ENCODE assay signal across 22 cellular contexts in genomic region chr11:70868341-70868885, GRCh38.
A peak's percentile ranks its signal among the peaks of the same experiment; 100 is the strongest.
DNase-seq lines count a peak whose midpoint lies in the region; ATAC-seq, FAIRE-seq and TF ChIP-seq lines count a peak whose summit lies in the region.
"Had no signal": no experiment of that assay in that cellular context is flagged by ENCODE, and none has a peak within 500 bp of the region (broad histone marks: within the 10 kb centered on the region; RNA-seq: fewer than 3 reads in every experiment).

No MANE protein-coding gene starts in this region.

- FAIRE-seq in A549 (lab: Jason Lieb, UNC), result no peak
- no peak for FAIRE-seq in H1 (lab: Jason Lieb, UNC)
- FAIRE-seq: G401.6, GM12892 had no signal

- H2AK5ac ChIP-seq in H1 (ENCODE audit: low read depth, low read length), result no peak overlapping the region

- no peak overlapping the region for H2BK5ac ChIP-seq in H1 (ENCODE audit: low read depth, low read length)

- no peak overlapping the region for H3K4ac ChIP-seq in H1 (replicated peaks; ENCODE audit: insufficient read length, low read depth, low read length)

- H3K4me3 Mint-ChIP-seq in stimulated activated naive CD8-positive, alpha-beta T cell treated with anti-CD3 and anti-CD28 coated beads, Interleukin-15, amount 100 ng/mL, for 72 hours, result no peak overlapping the region
- H3K4me3 Mint-ChIP-seq: B cell; CD4-positive, CD25-positive, alpha-beta regulatory T cell; CD8-positive, alpha-beta T cell; H9; HFFc6 had no signal

- H3K9me3 Mint-ChIP-seq in stimulated activated naive CD8-positive, alpha-beta T cell treated with anti-CD3 and anti-CD28 coated beads, Interleukin-15, amount 100 ng/mL, for 72 hours, result no peaks in the 10 kb centered on the region
- H3K9me3 Mint-ChIP-seq: CD8-positive, alpha-beta T cell; H9 had no signal

- no peak overlapping the region for H3K27ac Mint-ChIP-seq in stimulated activated naive CD8-positive, alpha-beta T cell treated with anti-CD3 and anti-CD28 coated beads, Interleukin-15, amount 100 ng/mL, for 72 hours
- H3K27ac Mint-ChIP-seq: B cell; CD4-positive, CD25-positive, alpha-beta regulatory T cell; CD8-positive, alpha-beta T cell; HFFc6 had no signal

- POLR2A ChIA-PET in A549 (lab: Yijun Ruan, JAX), result no interaction called here
- POLR2A ChIA-PET in HEK293 (lab: Yijun Ruan, JAX), result no interaction called here
- POLR2A ChIA-PET in H1 (lab: Charles Lee; ENCODE audit: partially characterized antibody), result no interaction called here

- CTCF ChIA-PET in A549 (lab: Yijun Ruan, JAX), result no interaction called here
- CTCF ChIA-PET in HEK293 (lab: Yijun Ruan, JAX), result no interaction called here
- CTCF ChIA-PET in H1 (lab: Charles Lee; ENCODE audit: partially characterized antibody), result no interaction called here

- no peak overlapping the region for H4K5ac ChIP-seq in H1 (ENCODE audit: insufficient read length, low read depth, low read length)

- H3K4me1 Mint-ChIP-seq in stimulated activated naive CD8-positive, alpha-beta T cell treated with anti-CD3 and anti-CD28 coated beads, Interleukin-15, amount 100 ng/mL, for 72 hours, result no peaks in the 10 kb centered on the region
- H3K4me1 Mint-ChIP-seq: B cell; CD4-positive, CD25-positive, alpha-beta regulatory T cell had no signal

- no peak overlapping the region for H3K23ac ChIP-seq in H1 (ENCODE audit: insufficient read length)

- H3K9me3 ChIP-seq in A549, result no peaks in the 10 kb centered on the region
- H3K9me3 ChIP-seq in HEK293 (ENCODE audit: control insufficient read depth, insufficient read depth, low read depth, low read length), result no peaks in the 10 kb centered on the region
- H3K9me3 ChIP-seq in H1 (ENCODE audit: insufficient read depth in 2 of 2, low read depth in 1 of 2, low read length in 1 of 2), result no peaks in the 10 kb centered on the region
- H3K9me3 ChIP-seq: BLaER1, Caco-2 had no signal

- 0 out of 2 replicates have a peak, but pooled peaks cover 1% of the 10 kb centered on the region for H3K23me2 ChIP-seq in H1 (ENCODE audit: low read depth, low read length)

- H2BK20ac ChIP-seq in H1 (ENCODE audit: low read length), result no peak overlapping the region

- no peak overlapping the region for H3K4me2 ChIP-seq in A549
- no peak overlapping the region for H3K4me2 ChIP-seq in H1 (ENCODE audit: insufficient read depth in 1 of 2, low read depth in 2 of 2, low read length in 2 of 2)
- H3K4me2 ChIP-seq: BLaER1 had no signal

- H4K8ac ChIP-seq in H1 (ENCODE audit: extremely low read depth, insufficient read depth, low read length), result no peak overlapping the region

- TF ChIP-seq CTCF in A549 (IDR thresholded peaks at IDR 0.05), result no peak
- no peak for TF ChIP-seq CTCF in HEK293 (tag by site-specific recombination; IDR thresholded peaks at IDR 0.05)
- no peak for TF ChIP-seq CTCF in H1 (IDR thresholded peaks at IDR 0.05; ENCODE audit: control extremely low read depth in 1 of 3, insufficient read depth in 1 of 3, low read depth in 1 of 3, low read length in 3 of 3)

- H3K36me3 ChIP-seq in HEK293 (ENCODE audit: control insufficient read depth in 2 of 2, insufficient read depth in 1 of 2, low read length in 2 of 2) (no peaks in the 10 kb centered on the region), H1 (ENCODE audit: control insufficient read depth in 2 of 4, insufficient read depth in 4 of 4, low read length in 3 of 4) (no peaks in the 10 kb centered on the region)
- H3K36me3 ChIP-seq: BLaER1 had no signal

- no peaks in the 10 kb centered on the region for H3K27me3 ChIP-seq in H1 (replicated peaks in 1 of 4; ENCODE audit: control insufficient read depth in 3 of 4, extremely low read depth in 1 of 4, insufficient read depth in 3 of 4, low read length in 3 of 4)
- H3K27me3 ChIP-seq: BLaER1 had no signal

- no peak overlapping the region for H2BK15ac ChIP-seq in H1 (ENCODE audit: low read length)

- no peak overlapping the region for H3K9ac ChIP-seq in H1 (replicated peaks in 1 of 4; ENCODE audit: extremely low read depth in 1 of 4, low read depth in 3 of 4, low read length in 3 of 4)
- H3K9ac ChIP-seq: BLaER1, GM23248 had no signal

- H3K79me2 ChIP-seq in H1 (ENCODE audit: control insufficient read depth in 1 of 2, insufficient read depth in 2 of 2, low read length in 2 of 2), result no peaks in the 10 kb centered on the region

- TF ChIP-seq RAD21 in A549 (conservative IDR thresholded peaks at IDR 0.05 in 1 of 2, IDR thresholded peaks at IDR 0.05 in 1 of 2) (no peak), H1 (IDR thresholded peaks at IDR 0.05 in 1 of 2, conservative IDR thresholded peaks at IDR 0.05 in 1 of 2; ENCODE audit: low read depth in 2 of 2, low read length in 2 of 2) (no peak)

- H2BK12ac ChIP-seq in H1 (ENCODE audit: low read depth, low read length), result 0 out of 2 replicates have a peak overlapping the region, but pooled peaks have one; percentile 17

- H2AFZ ChIP-seq in H1 (ENCODE audit: low read length), result no peak overlapping the region
- H2AFZ ChIP-seq: GM23248 had no signal

- H3K18ac ChIP-seq in H1 (ENCODE audit: extremely low read depth, low read length), result no peak overlapping the region

- TF ChIP-seq POLR2A in A549 (IDR thresholded peaks at IDR 0.05; ENCODE audit: low read length) (no peak), H1 (IDR thresholded peaks at IDR 0.05; ENCODE audit: control extremely low read depth in 1 of 2, low read depth in 2 of 2, low read length in 2 of 2) (no peak)

- no peak overlapping the region for H3K56ac ChIP-seq in H1 (replicated peaks; ENCODE audit: insufficient read length, low read depth, low read length)

- H3K27ac ChIP-seq in A549, result no peak overlapping the region
- H3K27ac ChIP-seq in HEK293 (ENCODE audit: extremely low read depth, low read depth, low read length), result no peak overlapping the region
- H3K27ac ChIP-seq in H1 (ENCODE audit: low read depth, low read length), result no peak overlapping the region
- H3K27ac ChIP-seq: BLaER1, C4-2B, GM23248 had no signal

- 82% methylated on average over 8 of the region's 8 CpGs for WGBS in A549 (ENCODE audit: missing lambda C conversion rate)
- WGBS in H1 (ENCODE audit: extremely low coverage in 1 of 2, insufficient coverage in 1 of 2, insufficient read length in 1 of 2, insufficient replicate concordance in 2 of 2, low coverage in 1 of 2, low lambda C conversion rate in 2 of 2, missing lambda C conversion rate in 1 of 2), 2 experiments, result 89% methylated on average over 8 of the region's 8 CpGs; no CpG with 5 or more reads in 1 of the 2 experiments

- ATAC-seq in A549, result no peak
- peak; percentile 21 for ATAC-seq in left lobe of liver
- ATAC-seq in stimulated activated naive CD8-positive, alpha-beta T cell treated with anti-CD3 and anti-CD28 coated beads, Interleukin-15, Interleukin-2, amounts not matched to agents 100 U/mL and 50 U/mL, for 24 hours, result no peak
- ATAC-seq in stimulated activated naive CD8-positive, alpha-beta T cell treated with anti-CD3 and anti-CD28 coated beads, Interleukin-15, amount 100 ng/mL, for 72 hours, result no peak
- ATAC-seq: CD8-positive, alpha-beta T cell; HCT116 had no signal

- no peak overlapping the region for H4K91ac ChIP-seq in H1 (replicated peaks; ENCODE audit: insufficient read length, low read length)

- H3K4me3 ChIP-seq in A549 (no peak overlapping the region), HEK293 (ENCODE audit: low read depth, low read length) (no peak overlapping the region), H1 (ENCODE audit: extremely low read depth in 1 of 4, insufficient read depth in 2 of 4, low read depth in 3 of 4, low read length in 4 of 4) (no peak overlapping the region)
- H3K4me3 ChIP-seq: BLaER1, GM23248 had no signal

- no peak for DNase-seq in A549 (ENCODE audit: low read depth in 1 of 2, low spot score in 1 of 2)
- DNase-seq in H1 (ENCODE audit: low read depth in 1 of 2, low spot score in 2 of 2), result no peak
- DNase-seq in left lobe of liver (ENCODE audit: low spot score), result no peak
- no peak for DNase-seq in stimulated activated naive CD8-positive, alpha-beta T cell treated with anti-CD3 and anti-CD28 coated beads, Interleukin-15, Interleukin-2, amounts not matched to agents 100 U/mL and 50 U/mL, for 24 hours
- no peak for DNase-seq in stimulated activated naive CD8-positive, alpha-beta T cell treated with anti-CD3 and anti-CD28 coated beads, Interleukin-15, amount 100 ng/mL, for 72 hours
- DNase-seq in NCI-H748 treated with DMSO at 0.1 percent for 48 hours (lab: John Stamatoyannopoulos, UW), result no peak
- DNase-seq: 8988T; Caco-2; CD4-positive, CD25-positive, alpha-beta regulatory T cell; CD8-positive, alpha-beta T cell; DMS153; DND-41; GM23248; H9; HFFc6 had no signal

- peaks cover 20% of the 10 kb centered on the region for H3K27me3 Mint-ChIP-seq in stimulated activated naive CD8-positive, alpha-beta T cell treated with anti-CD3 and anti-CD28 coated beads, Interleukin-15, amount 100 ng/mL, for 72 hours

- no peak overlapping the region for H2BK120ac ChIP-seq in H1 (replicated peaks; ENCODE audit: low read depth, low read length)

- no peak overlapping the region for H3K14ac ChIP-seq in H1 (ENCODE audit: insufficient read length)

- H3K79me1 ChIP-seq in H1 (ENCODE audit: low read depth, low read length), result peaks cover under 1% of the 10 kb centered on the region

- H3K4me1 ChIP-seq in A549 (no peaks in the 10 kb centered on the region), HEK293 (ENCODE audit: control insufficient read depth, insufficient read depth, low read length) (no peaks in the 10 kb centered on the region), H1 (replicated peaks in 1 of 4; ENCODE audit: control insufficient read depth in 3 of 4, insufficient read depth in 4 of 4, low read length in 3 of 4) (peaks cover 8 to 15% (median 11%) of the 10 kb centered on the region in 4 experiments)

- H4K20me1 ChIP-seq in H1 (replicated peaks in 1 of 2; ENCODE audit: control insufficient read depth in 1 of 2, insufficient read depth in 2 of 2, low read length in 2 of 2), result peaks cover 5 to 10% of the 10 kb centered on the region in 2 experiments
- H4K20me1 ChIP-seq: BLaER1 had no signal

- TF ChIP-seq EP300 in A549 (IDR thresholded peaks at IDR 0.05) (no peak), H1 (IDR thresholded peaks at IDR 0.05; ENCODE audit: borderline replicate concordance in 1 of 2, low read depth in 2 of 2, low read length in 2 of 2) (no peak)

TF ChIP-seq in A549, 52 proteins besides CTCF, POLR2A, EP300 and RAD21 (continues in another document):
- peak; percentile 46 for TF ChIP-seq ZFP36 (IDR thresholded peaks at IDR 0.05; ENCODE audit: borderline replicate concordance, partially characterized antibody)

TF ChIP-seq in H1, 55 proteins besides CTCF, POLR2A, EP300 and RAD21:
- TF ChIP-seq KDM1A (IDR thresholded peaks at IDR 0.05; ENCODE audit: borderline replicate concordance, low read length) (peak; percentile 26; the same call in 1 of the 2 replicates), SIX5 (IDR thresholded peaks at IDR 0.05; ENCODE audit: low read depth, low read length) (no peak)
